ENCODE assay signal across 13 cellular contexts in the genomic region with DNA sequence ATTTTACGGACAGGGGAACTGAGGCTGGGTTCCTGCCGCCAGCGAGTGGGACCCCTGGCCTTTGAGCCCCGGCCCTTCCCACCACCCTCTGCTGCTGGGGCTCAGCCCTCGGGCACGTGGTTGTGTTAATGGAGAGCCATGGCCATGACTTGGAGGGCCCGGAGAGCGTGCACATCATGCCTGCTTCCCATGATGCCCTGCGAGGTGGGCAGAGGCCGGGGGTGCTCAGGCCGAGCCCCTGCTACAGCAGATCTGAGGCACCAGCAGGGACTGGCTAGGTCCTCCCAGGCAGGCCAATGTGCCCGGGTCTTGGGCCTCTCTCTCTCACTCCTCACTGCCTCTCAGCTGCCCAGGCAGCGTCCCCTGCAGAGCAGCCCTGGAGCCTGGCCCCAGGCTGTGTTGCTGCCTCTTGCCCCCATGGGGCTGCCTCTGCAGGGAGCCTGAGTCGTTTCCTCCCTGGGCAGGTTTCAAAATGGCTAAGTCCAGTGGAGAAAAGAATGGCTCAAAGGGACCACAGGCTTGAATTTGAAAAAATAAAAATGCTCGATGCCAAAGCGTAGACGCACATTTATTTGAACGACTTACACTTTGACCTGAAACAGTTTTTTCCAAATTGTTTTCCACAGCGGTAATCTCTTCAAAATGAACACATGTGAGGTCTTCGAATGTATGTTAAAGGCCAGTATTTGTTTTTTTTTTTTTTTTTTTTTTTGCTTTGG.
DNase-seq lines count a peak whose midpoint lies in the region; ATAC-seq, FAIRE-seq and TF ChIP-seq lines count a peak whose summit lies in the region.
"Had no signal": no experiment of that assay in that cellular context is flagged by ENCODE, and none has a peak within 500 bp of the region (broad histone marks: within the 10 kb centered on the region; RNA-seq: fewer than 3 reads in every experiment).

No MANE protein-coding gene starts in this region.

- H3K27me3 Mint-ChIP-seq in activated CD8-positive, alpha-beta T cell treated with anti-CD3 and anti-CD28 coated beads for 36 hours, result no peaks in the 10 kb centered on the region

- no peaks in the 10 kb centered on the region for H3K9me3 Mint-ChIP-seq in activated CD8-positive, alpha-beta T cell treated with anti-CD3 and anti-CD28 coated beads for 36 hours

- POLR2A ChIA-PET in activated CD8-positive, alpha-beta T cell treated with anti-CD3 and anti-CD28 coated beads for 36 hours (lab: Charles Lee), result no interaction called here

- no peaks in the 10 kb centered on the region for H3K36me3 Mint-ChIP-seq in activated CD8-positive, alpha-beta T cell treated with anti-CD3 and anti-CD28 coated beads for 36 hours (ENCODE audit: low read depth)

- no peak overlapping the region for H3K27ac ChIP-seq in BLaER1
- peak overlapping the region; percentile 24 to 51 for H3K27ac ChIP-seq in liver (ENCODE audit: low read depth in 1 of 2, low read length in 2 of 2)
- H3K27ac ChIP-seq in small intestine (ENCODE audit: low read depth in 1 of 2, low read length in 1 of 2), result no peak overlapping the region

- peaks cover 21% of the 10 kb centered on the region for H3K4me1 ChIP-seq in BLaER1
- H3K4me1 ChIP-seq in liver (ENCODE audit: control insufficient read depth in 4 of 4, insufficient read depth in 4 of 4, low read length in 3 of 4), result peaks cover 0 to 11% (median 7%) of the 10 kb centered on the region in 4 donors
- no peaks in the 10 kb centered on the region for H3K4me1 ChIP-seq in small intestine (ENCODE audit: control insufficient read depth in 2 of 2, insufficient read depth in 1 of 2, low read depth in 1 of 2, low read length in 1 of 2)

- peak overlapping the region; percentile 36 for H3K4me2 ChIP-seq in BLaER1

- DNase-seq in H7 (peak; percentile 65), SHP77 (lab: John Stamatoyannopoulos, UW) (no peak), small intestine (no peak), OCI-M2 (lab: John Stamatoyannopoulos, UW; ENCODE audit: unreplicated experiment) (no peak)
- no peak for DNase-seq in activated CD8-positive, alpha-beta T cell treated with anti-CD3 and anti-CD28 coated beads for 36 hours
- DNase-seq: C1 segment of cervical spinal cord, left lung, NCI-H1436 treated with DMSO at 0.1 percent for 48 hours had no signal

- no peak overlapping the region for H3K4me3 ChIP-seq in BLaER1
- no peak overlapping the region for H3K4me3 ChIP-seq in H7 (ENCODE audit: insufficient read depth, low read depth, low read length)
- H3K4me3 ChIP-seq in liver (ENCODE audit: low read depth in 1 of 3, low read length in 3 of 3), result no peak overlapping the region
- no peak overlapping the region for H3K4me3 ChIP-seq in small intestine (ENCODE audit: low read depth in 1 of 2, low read length in 2 of 2)
- H3K4me3 ChIP-seq: left lung had no signal

- peak overlapping the region; percentile 83 for H3K27ac Mint-ChIP-seq in activated CD8-positive, alpha-beta T cell treated with anti-CD3 and anti-CD28 coated beads for 36 hours

- intact Hi-C loops in activated CD8-positive, alpha-beta T cell treated with anti-CD3 and anti-CD28 coated beads for 36 hours (cut with micrococcal nuclease), result no loop called here

- H3K27me3 ChIP-seq in BLaER1, result no peaks in the 10 kb centered on the region
- no peaks in the 10 kb centered on the region for H3K27me3 ChIP-seq in H7 (ENCODE audit: control insufficient read depth, insufficient read depth, low read length)
- H3K27me3 ChIP-seq in liver (ENCODE audit: control insufficient read depth in 4 of 4, insufficient read depth in 4 of 4, low read length in 3 of 4), result no peaks in the 10 kb centered on the region
- no peaks in the 10 kb centered on the region for H3K27me3 ChIP-seq in small intestine (ENCODE audit: control insufficient read depth in 2 of 2, insufficient read depth in 2 of 2, low read length in 2 of 2)
- H3K27me3 ChIP-seq: left lung had no signal

- no peaks in the 10 kb centered on the region for H4K20me1 ChIP-seq in BLaER1

- TF ChIP-seq CTCF in activated CD8-positive, alpha-beta T cell treated with anti-CD3 and anti-CD28 coated beads for 36 hours (IDR thresholded peaks at IDR 0.05), result no peak
- TF ChIP-seq CTCF in liver (IDR thresholded peaks at IDR 0.05; ENCODE audit: low read depth, low read length, missing input control), result no peak

- TF ChIP-seq RAD21 in liver (IDR thresholded peaks at IDR 0.05), result peak in 1 of 2 donors; percentile 26

- 78% methylated on average over 20 of the region's 20 CpGs for WGBS in liver
- WGBS in small intestine, 3 donors, result 71 to 74% (median 73%) methylated on average over 20 of the region's 20 CpGs

- H3K36me3 ChIP-seq in BLaER1 (no peaks in the 10 kb centered on the region), H7 (replicated peaks; ENCODE audit: control insufficient read depth, insufficient read depth, low read length) (no peaks in the 10 kb centered on the region), liver (ENCODE audit: control insufficient read depth in 4 of 4, insufficient read depth in 3 of 4, low read depth in 1 of 4, low read length in 3 of 4) (no peaks in the 10 kb centered on the region), small intestine (ENCODE audit: control insufficient read depth in 2 of 2, insufficient read depth in 2 of 2, low read length in 2 of 2) (no peaks in the 10 kb centered on the region)
- H3K36me3 ChIP-seq: left lung had no signal

- H3K9ac ChIP-seq in BLaER1, result no peak overlapping the region
- H3K9ac ChIP-seq in liver (ENCODE audit: low read depth in 1 of 2, low read length in 2 of 2), result no peak overlapping the region

- H3K4me1 Mint-ChIP-seq in activated CD8-positive, alpha-beta T cell treated with anti-CD3 and anti-CD28 coated beads for 36 hours (ENCODE audit: low read depth), result peaks cover 30% of the 10 kb centered on the region

- CTCF ChIA-PET in activated CD8-positive, alpha-beta T cell treated with anti-CD3 and anti-CD28 coated beads for 36 hours (lab: Charles Lee), result interaction anchor here (1.0 to 1.5 kb wide), 2 partner anchors 48 to 57 kb away, joined by 3 read pairs; no protein-coding TSS in a partner anchor

- H3K9me3 ChIP-seq in BLaER1, result no peaks in the 10 kb centered on the region
- H3K9me3 ChIP-seq in liver (ENCODE audit: control insufficient read depth in 4 of 4, low read length in 3 of 4), result no peaks in the 10 kb centered on the region
- no peaks in the 10 kb centered on the region for H3K9me3 ChIP-seq in small intestine (ENCODE audit: control insufficient read depth, low read depth)
- H3K9me3 ChIP-seq: left lung had no signal

- no peak for FAIRE-seq in small intestine (lab: Jason Lieb, UNC)
- FAIRE-seq: astrocyte, endometrium had no signal

- H3K4me3 Mint-ChIP-seq in activated CD8-positive, alpha-beta T cell treated with anti-CD3 and anti-CD28 coated beads for 36 hours, result no peak overlapping the region

- peak; percentile 50 for ATAC-seq in activated CD8-positive, alpha-beta T cell treated with anti-CD3 and anti-CD28 coated beads for 36 hours
- no peak for ATAC-seq in HG03095 (IDR thresholded peaks at IDR 0.05; ENCODE audit: unreplicated experiment)

TF ChIP-seq in liver, 16 proteins besides CTCF, POLR2A, EP300 and RAD21:
- TF ChIP-seq SP1 (IDR thresholded peaks at IDR 0.05) (peak; percentile 86), RXRA (IDR thresholded peaks at IDR 0.05) (peak in 1 of 2 donors; percentile 67), HNF4A (conservative IDR thresholded peaks at IDR 0.05) (peak in 1 of 2 donors; percentile 67), HNF4G (IDR thresholded peaks at IDR 0.05) (no peak), GABPA (IDR thresholded peaks at IDR 0.05 in 1 of 2, conservative IDR thresholded peaks at IDR 0.05 in 1 of 2) (no peak)

Comparison
In these comparisons a context has a peak if more than half of its experiments do, and no peak if none do; other contexts are left out.
1. H3K27ac ChIP-seq: peak in liver (2 of 2); none in BLaER1 (single experiment) and small intestine (0 of 2).